Comparison of ENCODE assay signal across 16 cellular contexts in the genomic region with DNA sequence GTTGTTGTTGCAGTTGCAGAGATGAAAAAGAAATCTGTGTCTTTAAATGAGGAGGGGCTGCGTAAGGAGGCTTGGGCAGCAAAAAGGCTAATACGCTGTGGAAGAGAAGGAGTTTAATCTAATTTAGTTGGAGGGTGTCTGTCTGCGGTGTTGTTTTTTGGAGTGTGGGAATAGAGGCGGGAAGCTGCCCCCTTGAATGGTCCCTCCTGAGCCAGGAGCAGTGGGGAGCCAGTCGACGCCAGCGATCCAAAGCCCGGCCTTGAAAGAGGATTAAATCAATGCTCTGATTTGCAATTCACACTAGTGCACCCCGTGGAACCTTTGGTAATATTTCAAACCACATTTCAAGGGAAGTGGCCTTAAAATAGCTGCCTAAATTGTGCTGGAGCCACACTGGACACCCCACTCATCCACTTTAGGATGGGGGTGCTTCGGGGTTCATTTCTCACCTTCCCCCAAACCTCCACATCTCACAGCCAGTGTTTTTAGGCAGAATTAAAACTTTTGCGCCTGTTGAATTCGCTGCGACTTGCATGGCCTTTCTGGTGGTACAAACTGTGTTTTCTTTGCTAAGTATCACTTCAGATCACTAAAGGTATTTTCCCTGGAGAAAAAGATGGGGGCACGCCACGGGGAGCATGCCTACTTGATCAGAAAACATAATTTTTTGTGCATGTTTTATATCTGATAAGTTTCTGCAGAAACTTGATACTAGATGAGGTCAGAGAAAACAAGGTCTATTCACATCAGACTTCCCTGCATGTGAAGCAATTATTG. TPM values are rescaled to one million over a fixed set of nuclear protein-coding genes. Genes with fewer than 3 reads are reported as not detected.
"Had no signal": no experiment of that assay in that cellular context is flagged by ENCODE, and none has a peak within 500 bp of the region (broad histone marks: within the 10 kb centered on the region; RNA-seq: fewer than 3 reads in every experiment).

No MANE protein-coding gene starts in this region.

- ATAC-seq: mucosa of descending colon; naive thymus-derived CD8-positive, alpha-beta T cell; right cardiac atrium had no signal

- H3K27ac Mint-ChIP-seq: dendritic cell treated with granulocyte-macrophage colony-stimulating factor and Interleukin-4, amounts not matched to agents 40 ng/mL and 50 ng/mL, for 4 days; naive thymus-derived CD8-positive, alpha-beta T cell had no signal

- H3K4me3 Mint-ChIP-seq: dendritic cell treated with granulocyte-macrophage colony-stimulating factor and Interleukin-4, amounts not matched to agents 40 ng/mL and 50 ng/mL, for 4 days; naive thymus-derived CD8-positive, alpha-beta T cell had no signal

- H3K9me3 Mint-ChIP-seq: dendritic cell treated with granulocyte-macrophage colony-stimulating factor and Interleukin-4, amounts not matched to agents 40 ng/mL and 50 ng/mL, for 4 days; naive thymus-derived CD8-positive, alpha-beta T cell had no signal

- H2AFZ ChIP-seq: hepatocyte had no signal

- H3K79me2 ChIP-seq: hepatocyte had no signal

- H3K4me3 ChIP-seq: hepatocyte, mucosa of descending colon had no signal

- H3K9me3 ChIP-seq: mucosa of descending colon had no signal

- H3K27ac ChIP-seq: hepatocyte had no signal

- DNase-seq: cerebellar nuclear complex; effector CD4-positive, alpha-beta T cell; foreskin melanocyte; head of caudate nucleus; kidney glomerular epithelial cell; mucosa of descending colon; naive thymus-derived CD8-positive, alpha-beta T cell; right cardiac atrium; small intestine; stimulated activated CD4-positive, alpha-beta T cell treated with anti-CD3 and anti-CD28 coated beads, Interleukin-2, amount 100 ng/mL, for 48 hours; stimulated activated naive CD4-positive, alpha-beta T cell treated with Interleukin-2 at 50 U/mL for 16 hours; trophoblast cell had no signal

- H3K4me2 ChIP-seq: hepatocyte had no signal

RNA-seq across cellular contexts. Expression of gene FZD10, which starts 4.1 kb away (rescaled TPM):
- total RNA-seq: liver; naive thymus-derived CD8-positive, alpha-beta T cell; osteocyte had no signal
- polyA plus RNA-seq: naive thymus-derived CD8-positive, alpha-beta T cell had no signal
